Comparison of ENCODE assay signal across 1 cellular context in the genomic region with DNA sequence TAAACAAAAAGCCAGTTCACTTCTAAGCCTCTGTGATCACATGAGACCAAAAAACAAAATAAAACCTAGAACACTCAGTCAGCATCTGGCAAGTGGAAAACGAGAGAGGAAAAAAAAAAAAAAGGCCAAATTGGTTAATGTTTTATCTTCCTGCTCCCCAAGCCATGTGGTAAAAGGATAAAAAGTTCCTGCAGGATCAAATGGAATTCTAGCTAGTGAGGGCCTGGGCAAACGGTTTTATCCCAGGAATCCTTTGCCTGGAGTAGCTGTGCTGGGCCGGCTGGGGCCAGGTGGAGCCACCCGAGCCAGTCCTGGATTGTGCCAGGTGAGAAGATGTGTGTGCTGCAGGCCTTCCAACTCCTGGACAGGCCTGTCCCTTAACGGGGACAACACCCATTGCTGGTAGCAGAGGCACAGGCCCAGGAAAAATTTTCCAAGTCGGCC.
TF ChIP-seq lines count a peak whose summit lies in the region.

No MANE protein-coding gene starts in this region.

TF ChIP-seq in A549, 52 proteins besides CTCF, POLR2A, EP300 and RAD21:
- TF ChIP-seq HEYL (CRISPR knock-in tag; IDR thresholded peaks at IDR 0.05) (no peak), KDM5A (IDR thresholded peaks at IDR 0.05) (no peak), CBX8 (IDR thresholded peaks at IDR 0.05) (no peak), SMC3 (IDR thresholded peaks at IDR 0.05) (no peak), ZC3H11A (IDR thresholded peaks at IDR 0.05) (no peak), RARB (CRISPR knock-in tag; IDR thresholded peaks at IDR 0.05) (no peak), MAFK (IDR thresholded peaks at IDR 0.05; ENCODE audit: partially characterized antibody) (no peak), RNF2 (IDR thresholded peaks at IDR 0.05; ENCODE audit: borderline replicate concordance, low read depth) (no peak), HOXB13 (CRISPR knock-in tag; IDR thresholded peaks at IDR 0.05; ENCODE audit: low read depth) (no peak), CBX2 (IDR thresholded peaks at IDR 0.05; ENCODE audit: borderline replicate concordance, low read depth) (no peak), HOXA7 (CRISPR knock-in tag; IDR thresholded peaks at IDR 0.05) (no peak), ZNF302 (CRISPR knock-in tag; IDR thresholded peaks at IDR 0.05) (no peak), JUN (IDR thresholded peaks at IDR 0.05) (no peak)
